In genomic region chr10:69385454-69386350, GRCh38 we compare ENCODE assay signal across 1 cellular context.
TF ChIP-seq lines count a peak whose summit lies in the region.

No MANE protein-coding gene starts in this region.

TF ChIP-seq in A549, 52 proteins besides CTCF, POLR2A, EP300 and RAD21 (continued from another document):
- TF ChIP-seq E2F6 (IDR thresholded peaks at IDR 0.05; ENCODE audit: borderline replicate concordance, low read depth) (no peak), NFE2L2 (conservative IDR thresholded peaks at IDR 0.05; ENCODE audit: low read length) (no peak)
